ENCODE assay signal across 14 cellular contexts in genomic region chr2:133667-134593, GRCh38.
"Had no signal": no experiment of that assay in that cellular context is flagged by ENCODE, and none has a peak within 500 bp of the region (broad histone marks: within the 10 kb centered on the region; RNA-seq: fewer than 3 reads in every experiment).

No MANE protein-coding gene starts in this region.

- H3K4me3 ChIP-seq: lower lobe of right lung, neural progenitor cell, pancreas had no signal

- H3K9me3 ChIP-seq: lower lobe of right lung, pancreas had no signal

- DNase-seq: activated CD4-positive, alpha-beta T cell treated with anti-CD3 and anti-CD28 coated beads, Interleukin-2, amount 10 ng/mL, durations not matched to agents 24 days and 14 days; activated CD4-positive, CD25-positive, alpha-beta regulatory T cell; activated CD8-positive, alpha-beta memory T cell treated with anti-CD3 and anti-CD28 coated beads, Interleukin-2, amount 50 U/mL, for 48 hours; activated gamma-delta T cell treated with Interleukin-2 at 50 U/mL for 16 hours; activated naive CD8-positive, alpha-beta T cell treated with anti-CD3 and anti-CD28 coated beads, Interleukin-2, amount 10 ng/mL, durations not matched to agents 7 days and 5 days; activated T-cell treated with anti-CD3 and anti-CD28 coated beads, Interleukin-2, amount 50 U/mL, for 72 hours; cerebellar nuclear complex; lower lobe of right lung; pancreas; stimulated activated CD4-positive, alpha-beta T cell treated with anti-CD3 and anti-CD28 coated beads, Interleukin-15, amount 100 ng/mL, for 24 hours; stimulated activated CD4-positive, alpha-beta T cell treated with anti-CD3 and anti-CD28 coated beads, Interleukin-4, amount 100 ng/mL, for 24 hours; stimulated activated naive CD4-positive, alpha-beta T cell; trophoblast cell had no signal

- H3K27ac ChIP-seq: lower lobe of right lung, neural progenitor cell, pancreas had no signal

- H3K4me1 ChIP-seq: lower lobe of right lung, neural progenitor cell, pancreas had no signal

- H3K27me3 ChIP-seq: neural progenitor cell had no signal

- H3K9ac ChIP-seq: neural progenitor cell had no signal

- ATAC-seq: activated T-cell treated with anti-CD3 and anti-CD28 coated beads, Interleukin-2, amount 50 U/mL, for 72 hours; lower lobe of right lung; pancreas had no signal

- H3K36me3 ChIP-seq: lower lobe of right lung, neural progenitor cell, pancreas had no signal
